Comparison of ENCODE assay signal across 1 cellular context in genomic region chr1:9397984-9398526, GRCh38.
TF ChIP-seq lines count a peak whose summit lies in the region.

No MANE protein-coding gene starts in this region.

TF ChIP-seq in IMR-90, 13 proteins besides CTCF, POLR2A, EP300 and RAD21:
- no peak for TF ChIP-seq USF2 (IDR thresholded peaks at IDR 0.05; ENCODE audit: low read depth, low read length)
- no peak for TF ChIP-seq BHLHE40 (IDR thresholded peaks at IDR 0.05; ENCODE audit: low read depth, low read length)
- TF ChIP-seq MXI1 (IDR thresholded peaks at IDR 0.05; ENCODE audit: borderline replicate concordance, low read depth, low read length): no peak
- TF ChIP-seq NFE2L2 (IDR thresholded peaks at IDR 0.05; ENCODE audit: low read depth, low read length): no peak
- TF ChIP-seq RFX5 (IDR thresholded peaks at IDR 0.05; ENCODE audit: low read depth, low read length): no peak
- no peak for TF ChIP-seq ELK1 (IDR thresholded peaks at IDR 0.05; ENCODE audit: borderline replicate concordance, low read depth, low read length)
- TF ChIP-seq RCOR1 (IDR thresholded peaks at IDR 0.05; ENCODE audit: insufficient replicate concordance, low read length): no peak
- TF ChIP-seq FOS (IDR thresholded peaks at IDR 0.05; ENCODE audit: low read depth, low read length): no peak; the same call in 1 of the 2 replicates
- no peak for TF ChIP-seq MAFK (IDR thresholded peaks at IDR 0.05; ENCODE audit: low read depth, low read length)
- no peak for TF ChIP-seq SMC3 (IDR thresholded peaks at IDR 0.05; ENCODE audit: low read depth, low read length)
- no peak for TF ChIP-seq CHD1 (IDR thresholded peaks at IDR 0.05; ENCODE audit: low read depth, low read length)
- no peak for TF ChIP-seq MAZ (IDR thresholded peaks at IDR 0.05; ENCODE audit: borderline replicate concordance, low read depth, low read length)
- no peak for TF ChIP-seq CEBPB (IDR thresholded peaks at IDR 0.05; ENCODE audit: low read depth, low read length)
TF ChIP-seq in IMR-90: peak in this region for 0.
